ENCODE assay signal across 1 cellular context in the genomic region with DNA sequence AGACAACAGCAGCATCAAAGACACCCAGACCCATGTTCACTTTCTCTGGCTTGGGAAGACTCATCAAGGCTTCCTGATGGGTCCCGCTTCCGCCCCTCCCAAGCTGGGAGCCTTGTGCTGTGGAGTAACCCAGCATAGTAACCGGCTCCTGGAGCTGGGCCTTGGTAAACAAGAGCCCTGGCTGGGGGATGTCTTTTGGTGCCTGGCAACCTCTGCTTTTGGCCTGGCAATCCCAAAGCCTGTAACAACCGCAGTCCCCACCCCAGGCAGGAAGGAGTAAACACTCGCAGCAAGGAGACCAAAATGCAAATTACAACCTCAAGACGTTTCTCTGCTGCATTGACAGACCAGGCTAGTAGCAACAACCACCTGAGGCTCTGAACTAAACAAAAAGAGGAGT.
TF ChIP-seq lines count a peak whose summit lies in the region.

No MANE protein-coding gene starts in this region.

TF ChIP-seq in GM23338, 12 proteins besides CTCF, POLR2A, EP300 and RAD21:
- TF ChIP-seq JUNB (IDR thresholded peaks at IDR 0.05; ENCODE audit: unreplicated experiment), result no peak
- no peak for TF ChIP-seq STAT1 (IDR thresholded peaks at IDR 0.05; ENCODE audit: unreplicated experiment)
- no peak for TF ChIP-seq CREB1 (CRISPR knock-in tag; IDR thresholded peaks at IDR 0.05; ENCODE audit: low read depth)
- TF ChIP-seq, protein P1, sequence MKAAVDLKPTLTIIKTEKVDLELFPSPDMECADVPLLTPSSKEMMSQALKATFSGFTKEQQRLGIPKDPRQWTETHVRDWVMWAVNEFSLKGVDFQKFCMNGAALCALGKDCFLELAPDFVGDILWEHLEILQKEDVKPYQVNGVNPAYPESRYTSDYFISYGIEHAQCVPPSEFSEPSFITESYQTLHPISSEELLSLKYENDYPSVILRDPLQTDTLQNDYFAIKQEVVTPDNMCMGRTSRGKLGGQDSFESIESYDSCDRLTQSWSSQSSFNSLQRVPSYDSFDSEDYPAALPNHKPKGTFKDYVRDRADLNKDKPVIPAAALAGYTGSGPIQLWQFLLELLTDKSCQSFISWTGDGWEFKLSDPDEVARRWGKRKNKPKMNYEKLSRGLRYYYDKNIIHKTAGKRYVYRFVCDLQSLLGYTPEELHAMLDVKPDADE (IDR thresholded peaks at IDR 0.05), result no peak
- no peak for TF ChIP-seq POLR2AphosphoS5 (IDR thresholded peaks at IDR 0.05; ENCODE audit: low read depth)
- no peak for TF ChIP-seq ZNF114 (CRISPR knock-in tag; IDR thresholded peaks at IDR 0.05)
- no peak for TF ChIP-seq NANOG (IDR thresholded peaks at IDR 0.05; ENCODE audit: borderline replicate concordance)
- TF ChIP-seq, protein P2, sequence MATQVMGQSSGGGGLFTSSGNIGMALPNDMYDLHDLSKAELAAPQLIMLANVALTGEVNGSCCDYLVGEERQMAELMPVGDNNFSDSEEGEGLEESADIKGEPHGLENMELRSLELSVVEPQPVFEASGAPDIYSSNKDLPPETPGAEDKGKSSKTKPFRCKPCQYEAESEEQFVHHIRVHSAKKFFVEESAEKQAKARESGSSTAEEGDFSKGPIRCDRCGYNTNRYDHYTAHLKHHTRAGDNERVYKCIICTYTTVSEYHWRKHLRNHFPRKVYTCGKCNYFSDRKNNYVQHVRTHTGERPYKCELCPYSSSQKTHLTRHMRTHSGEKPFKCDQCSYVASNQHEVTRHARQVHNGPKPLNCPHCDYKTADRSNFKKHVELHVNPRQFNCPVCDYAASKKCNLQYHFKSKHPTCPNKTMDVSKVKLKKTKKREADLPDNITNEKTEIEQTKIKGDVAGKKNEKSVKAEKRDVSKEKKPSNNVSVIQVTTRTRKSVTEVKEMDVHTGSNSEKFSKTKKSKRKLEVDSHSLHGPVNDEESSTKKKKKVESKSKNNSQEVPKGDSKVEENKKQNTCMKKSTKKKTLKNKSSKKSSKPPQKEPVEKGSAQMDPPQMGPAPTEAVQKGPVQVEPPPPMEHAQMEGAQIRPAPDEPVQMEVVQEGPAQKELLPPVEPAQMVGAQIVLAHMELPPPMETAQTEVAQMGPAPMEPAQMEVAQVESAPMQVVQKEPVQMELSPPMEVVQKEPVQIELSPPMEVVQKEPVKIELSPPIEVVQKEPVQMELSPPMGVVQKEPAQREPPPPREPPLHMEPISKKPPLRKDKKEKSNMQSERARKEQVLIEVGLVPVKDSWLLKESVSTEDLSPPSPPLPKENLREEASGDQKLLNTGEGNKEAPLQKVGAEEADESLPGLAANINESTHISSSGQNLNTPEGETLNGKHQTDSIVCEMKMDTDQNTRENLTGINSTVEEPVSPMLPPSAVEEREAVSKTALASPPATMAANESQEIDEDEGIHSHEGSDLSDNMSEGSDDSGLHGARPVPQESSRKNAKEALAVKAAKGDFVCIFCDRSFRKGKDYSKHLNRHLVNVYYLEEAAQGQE (IDR thresholded peaks at IDR 0.05; ENCODE audit: unreplicated experiment), result no peak
